ENCODE assay signal across 9 cellular contexts in genomic region chr14:104866451-104867370, GRCh38. TPM values are rescaled to one million over a fixed set of nuclear protein-coding genes. Genes with fewer than 3 reads are reported as not detected.
DNase-seq lines count a peak whose midpoint lies in the region; ATAC-seq and TF ChIP-seq lines count a peak whose summit lies in the region.
"Had no signal": no experiment of that assay in that cellular context is flagged by ENCODE, and none has a peak within 500 bp of the region (broad histone marks: within the 10 kb centered on the region; RNA-seq: fewer than 3 reads in every experiment).

No MANE protein-coding gene starts in this region.

- H3K27ac Mint-ChIP-seq in Caco-2 (ENCODE audit: unreplicated experiment), result no peak overlapping the region
- no peak overlapping the region for H3K27ac Mint-ChIP-seq in progenitor cell of endocrine pancreas

- H3K9me3 ChIP-seq in Caco-2 (no peaks in the 10 kb centered on the region), WERI-Rb-1 (ENCODE audit: severe bottlenecking) (peaks cover 4% of the 10 kb centered on the region), gastroesophageal sphincter (no peaks in the 10 kb centered on the region)

- DNase-seq in Caco-2, result peak in 1 of 2 experiments; percentile 34
- no peak for DNase-seq in WERI-Rb-1
- no peak for DNase-seq in progenitor cell of endocrine pancreas (ENCODE audit: low spot score, unreplicated experiment)
- no peak for DNase-seq in amygdala (lab: John Stamatoyannopoulos, UW)
- DNase-seq in NCI-H748 (lab: John Stamatoyannopoulos, UW; ENCODE audit: unreplicated experiment), result no peak
- DNase-seq: activated CD4-positive, CD25-positive, alpha-beta regulatory T cell had no signal

- H3K4me3 ChIP-seq in Caco-2 (ENCODE audit: low read depth, low read length) (peak overlapping the region; percentile 72), WERI-Rb-1 (ENCODE audit: low read depth, low read length) (peak overlapping the region; percentile 72), gastroesophageal sphincter (peak overlapping the region; percentile 71 to 76)

- no peaks in the 10 kb centered on the region for H3K27me3 Mint-ChIP-seq in Caco-2 (ENCODE audit: insufficient read depth, unreplicated experiment)
- H3K27me3 Mint-ChIP-seq in progenitor cell of endocrine pancreas, result no peaks in the 10 kb centered on the region

- peaks cover 18% of the 10 kb centered on the region for H3K36me3 Mint-ChIP-seq in Caco-2 (ENCODE audit: insufficient read depth, unreplicated experiment)
- H3K36me3 Mint-ChIP-seq in progenitor cell of endocrine pancreas (ENCODE audit: insufficient read depth), result peaks cover 3% of the 10 kb centered on the region

- ATAC-seq in gastroesophageal sphincter (no peak), GM19324 (IDR thresholded peaks at IDR 0.05; ENCODE audit: low FRiP score, unreplicated experiment) (no peak), GM18907 (IDR thresholded peaks at IDR 0.05; ENCODE audit: unreplicated experiment) (no peak)

- no peak overlapping the region for H3K27ac ChIP-seq in WERI-Rb-1
- H3K27ac ChIP-seq in gastroesophageal sphincter, result peak overlapping the region in 3 of 4 donors; percentile 73 to 84 (median 77)

- TF ChIP-seq EP300 in gastroesophageal sphincter (IDR thresholded peaks at IDR 0.05), result no peak

- no peak for TF ChIP-seq CTCF in Caco-2 (IDR thresholded peaks at IDR 0.05; ENCODE audit: insufficient read depth in 1 of 2, low read depth in 1 of 2, low read length in 1 of 2, severe bottlenecking in 1 of 2, unreplicated experiment in 1 of 2)
- TF ChIP-seq CTCF in WERI-Rb-1 (IDR thresholded peaks at IDR 0.05; ENCODE audit: low read depth, low read length), result no peak
- no peak for TF ChIP-seq CTCF in gastroesophageal sphincter (IDR thresholded peaks at IDR 0.05)
- TF ChIP-seq CTCF in progenitor cell of endocrine pancreas (IDR thresholded peaks at IDR 0.05; ENCODE audit: unreplicated experiment), result no peak

- H3K4me1 Mint-ChIP-seq in Caco-2 (ENCODE audit: low read depth, unreplicated experiment) (peaks cover 10% of the 10 kb centered on the region), progenitor cell of endocrine pancreas (ENCODE audit: low read depth) (peaks cover 10% of the 10 kb centered on the region)

- intact Hi-C loops in Caco-2 (cut with micrococcal nuclease; ENCODE audit: unreplicated experiment), result no loop called here

- 84 to 97% methylated on average over 4 to 7 of the region's 12 CpGs for WGBS in gastroesophageal sphincter (ENCODE audit: low coverage in 1 of 2), 2 donors

- H3K27me3 ChIP-seq in Caco-2 (replicated peaks; ENCODE audit: control insufficient read depth, insufficient read depth, low read length) (no peaks in the 10 kb centered on the region), WERI-Rb-1 (ENCODE audit: insufficient read depth, low read depth, severe bottlenecking) (no peaks in the 10 kb centered on the region), gastroesophageal sphincter (peaks cover 4% of the 10 kb centered on the region)

- H3K36me3 ChIP-seq in Caco-2 (ENCODE audit: control insufficient read depth, insufficient read depth, low read length), result no peaks in the 10 kb centered on the region; the same call in none of the 2 replicates
- H3K36me3 ChIP-seq in WERI-Rb-1, result peaks cover 5% of the 10 kb centered on the region; the same call in 1 of the 2 replicates
- peaks cover 0 to 19% of the 10 kb centered on the region in 2 donors for H3K36me3 ChIP-seq in gastroesophageal sphincter

- H3K4me3 Mint-ChIP-seq in Caco-2 (ENCODE audit: unreplicated experiment), result peak overlapping the region; percentile 83
- peak overlapping the region; percentile 80 for H3K4me3 Mint-ChIP-seq in progenitor cell of endocrine pancreas (ENCODE audit: low read depth)

- CTCF ChIA-PET in Caco-2 (lab: Charles Lee), result interaction anchor here (0.6 to 1.5 kb wide), 2 partner anchors 24 to 40 kb away, joined by 3 read pairs; no protein-coding TSS in a partner anchor

- TF ChIP-seq POLR2A in gastroesophageal sphincter (IDR thresholded peaks at IDR 0.05), result no peak

- POLR2A ChIA-PET in Caco-2 (lab: Charles Lee), result no interaction called here

- H3K4me1 ChIP-seq in Caco-2 (peaks cover 6% of the 10 kb centered on the region; the same call in 1 of the 2 replicates), gastroesophageal sphincter (peaks cover 0 to 49% (median 19%) of the 10 kb centered on the region in 3 donors)

- BruUV-seq in Caco-2 (replicated peaks; lab: Mats Ljungman, UMichigan), result no TSS peak

- H3K9me3 Mint-ChIP-seq in Caco-2 (ENCODE audit: unreplicated experiment) (no peaks in the 10 kb centered on the region), progenitor cell of endocrine pancreas (ENCODE audit: low read depth) (no peaks in the 10 kb centered on the region)

RNA-seq across cellular contexts. Expression of gene CEP170B, which starts 1.6 kb away (rescaled TPM):
- total RNA-seq in Caco-2 (2022) (31.6 and 32.0 TPM in 2 replicates), gastroesophageal sphincter (10 to 100 TPM; 18.7 to 64.7 (median 25.5) TPM), progenitor cell of endocrine pancreas (48.9 and 49.3 TPM in 2 replicates)

RNA-seq across cellular contexts. Expression of gene PLD4, which starts 58.0 kb away (rescaled TPM):
- total RNA-seq in Caco-2 (2022) (not detected in 2 replicates), gastroesophageal sphincter (under 1 TPM in 3 of 4 donors, not detected in 1; under 0.01 to 0.42 (median 0.31) TPM), progenitor cell of endocrine pancreas (0.05 TPM in 1 of 2 replicates, not detected in the other)
